ENCODE assay signal across 27 cellular contexts in the genomic region with DNA sequence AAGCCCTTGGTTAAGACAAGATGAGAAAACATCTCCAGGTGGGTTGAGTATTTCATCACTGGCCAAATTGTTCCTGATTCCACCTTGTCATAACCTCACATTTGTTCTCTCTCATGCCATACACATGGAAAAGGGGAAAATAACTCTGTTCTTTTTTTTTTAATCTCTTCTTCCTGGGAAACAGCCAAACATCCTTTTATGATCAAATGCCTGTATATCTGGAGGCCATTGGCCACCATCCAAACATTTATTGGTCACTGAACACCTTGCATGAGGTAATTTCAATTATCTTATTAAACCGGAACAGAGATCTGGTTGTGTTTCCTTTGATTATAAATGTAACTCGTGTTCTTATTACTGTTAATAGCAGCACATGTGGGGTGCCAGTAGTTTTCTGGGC.
DNase-seq lines count a peak whose midpoint lies in the region; ATAC-seq, FAIRE-seq and TF ChIP-seq lines count a peak whose summit lies in the region.
"Had no signal": no experiment of that assay in that cellular context is flagged by ENCODE, and none has a peak within 500 bp of the region (broad histone marks: within the 10 kb centered on the region; RNA-seq: fewer than 3 reads in every experiment).

No MANE protein-coding gene starts in this region.

- no peak for FAIRE-seq in bronchial epithelial cell (lab: Jason Lieb, UNC)
- FAIRE-seq: A204.1, D721Med, GM19239, H54, HTR-8/SVneo, K562 had no signal

- H3K4me1 ChIP-seq in GM23338 (ENCODE audit: insufficient read depth), result peaks cover under 1% of the 10 kb centered on the region; the same call in 1 of the 2 replicates
- H3K4me1 ChIP-seq: BLaER1, SJSA1 had no signal

- no peak overlapping the region for H3K4me3 Mint-ChIP-seq in GM23338
- H3K4me3 Mint-ChIP-seq: CD4-positive, CD25-positive, alpha-beta regulatory T cell had no signal

- H3K9me3 Mint-ChIP-seq in GM23338, result peaks cover 62% of the 10 kb centered on the region

- H3K27me3 Mint-ChIP-seq in GM23338 (ENCODE audit: insufficient read depth, low read depth, poor library complexity), result peaks cover 5% of the 10 kb centered on the region
- H3K27me3 Mint-ChIP-seq: CD4-positive, CD25-positive, alpha-beta regulatory T cell had no signal

- TF ChIP-seq CTCF in bronchial epithelial cell (IDR thresholded peaks at IDR 0.05; ENCODE audit: insufficient read depth, low read length, severe bottlenecking) (no peak), GM23338 (conservative IDR thresholded peaks at IDR 0.05; ENCODE audit: low read depth in 2 of 2) (no peak)

- H4K20me1 ChIP-seq in GM23338 (replicated peaks; ENCODE audit: insufficient read depth), result no peaks in the 10 kb centered on the region
- H4K20me1 ChIP-seq: BLaER1 had no signal

- peaks cover 48% of the 10 kb centered on the region for H3K36me3 Mint-ChIP-seq in GM23338 (ENCODE audit: low read depth)
- H3K36me3 Mint-ChIP-seq: CD4-positive, CD25-positive, alpha-beta regulatory T cell had no signal

- H3K36me3 ChIP-seq in bronchial epithelial cell (ENCODE audit: control insufficient read depth, insufficient read depth, low read length), result no peaks in the 10 kb centered on the region
- peaks cover 28% of the 10 kb centered on the region for H3K36me3 ChIP-seq in GM23338 (ENCODE audit: insufficient read depth)
- H3K36me3 ChIP-seq: BLaER1, MG63, SJSA1 had no signal

- H3K79me2 ChIP-seq in GM23338 (replicated peaks; ENCODE audit: insufficient read depth), result no peaks in the 10 kb centered on the region

- ATAC-seq in HG02885 (IDR thresholded peaks at IDR 0.05; ENCODE audit: poor library complexity, unreplicated experiment) (no peak), GM23338 (no peak)
- ATAC-seq: K562, Right ventricle myocardium inferior had no signal

- peaks cover 2% of the 10 kb centered on the region; the same call in 1 of the 2 replicates for H3K9me2 ChIP-seq in GM23338 (ENCODE audit: insufficient read depth)

- H3K27ac ChIP-seq in GM23338 (ENCODE audit: low read depth), result no peak overlapping the region
- H3K27ac ChIP-seq: BLaER1, PC-9, SJSA1 had no signal

- no peaks in the 10 kb centered on the region for H3K27me3 ChIP-seq in bronchial epithelial cell (ENCODE audit: control insufficient read depth, insufficient read depth, low read length)
- no peaks in the 10 kb centered on the region for H3K27me3 ChIP-seq in GM23338 (ENCODE audit: insufficient read depth)
- H3K27me3 ChIP-seq: BLaER1, MG63, SJSA1 had no signal

- DNase-seq in NCI-H748 (lab: John Stamatoyannopoulos, UW; ENCODE audit: unreplicated experiment) (peak; percentile 31), NCI-H748 treated with DMSO at 0.1 percent for 48 hours (lab: John Stamatoyannopoulos, UW) (no peak), NCI-H1105 (lab: John Stamatoyannopoulos, UW) (peak; percentile 64), bronchial epithelial cell (ENCODE audit: low read depth) (peak; percentile 19), pulmonary artery endothelial cell (ENCODE audit: low read depth, low spot score) (peak; percentile 33), NCI-H1092 treated with DMSO at 0.1 percent for 48 hours (lab: John Stamatoyannopoulos, UW) (no peak), GM23338 (ENCODE audit: low spot score) (no peak)
- DNase-seq: CD4-positive, CD25-positive, alpha-beta regulatory T cell; Kasumi-1; MG63; NCI-H1417 treated with DMSO at 0.1 percent for 48 hours; NCI-H1694 treated with DMSO at 0.1 percent for 48 hours; NCI-H2227 treated with DMSO at 0.1 percent for 48 hours; NCI-H526 treated with DMSO at 0.1 percent for 48 hours; NK-92 treated with Interleukin-12 subunit alpha and Interleukin-12 subunit beta, amount 100 ng/mL, for 24 hours; T-helper 1 cell had no signal

- H3F3A ChIP-seq in GM23338 (replicated peaks; ENCODE audit: low read depth), result no peaks in the 10 kb centered on the region

- H3K4me1 Mint-ChIP-seq in GM23338, result no peaks in the 10 kb centered on the region; the same call in 2 of the 3 replicates
- H3K4me1 Mint-ChIP-seq: CD4-positive, CD25-positive, alpha-beta regulatory T cell had no signal

- no peak overlapping the region for H3K4me3 ChIP-seq in bronchial epithelial cell (ENCODE audit: low read depth, low read length)
- H3K4me3 ChIP-seq in GM23338, result no peak overlapping the region
- H3K4me3 ChIP-seq: BLaER1, K562, MG63, PC-9, SJSA1 had no signal

- H2AFZ ChIP-seq in GM23338, result no peak overlapping the region
- H2AFZ ChIP-seq: PC-9 had no signal

- H3K4me2 ChIP-seq in GM23338, result no peak overlapping the region
- H3K4me2 ChIP-seq: BLaER1, PC-9 had no signal

- no peak overlapping the region for H3K27ac Mint-ChIP-seq in GM23338
- H3K27ac Mint-ChIP-seq: CD4-positive, CD25-positive, alpha-beta regulatory T cell had no signal

TF ChIP-seq in GM23338, 12 proteins besides CTCF, POLR2A, EP300 and RAD21 (continues in another document):
- no peak for TF ChIP-seq CREB1 (CRISPR knock-in tag; IDR thresholded peaks at IDR 0.05; ENCODE audit: low read depth)
- no peak for TF ChIP-seq EZH2phosphoT487 (IDR thresholded peaks at IDR 0.05; ENCODE audit: unreplicated experiment)
- no peak for TF ChIP-seq ZNF114 (CRISPR knock-in tag; IDR thresholded peaks at IDR 0.05)
- TF ChIP-seq, protein P1, sequence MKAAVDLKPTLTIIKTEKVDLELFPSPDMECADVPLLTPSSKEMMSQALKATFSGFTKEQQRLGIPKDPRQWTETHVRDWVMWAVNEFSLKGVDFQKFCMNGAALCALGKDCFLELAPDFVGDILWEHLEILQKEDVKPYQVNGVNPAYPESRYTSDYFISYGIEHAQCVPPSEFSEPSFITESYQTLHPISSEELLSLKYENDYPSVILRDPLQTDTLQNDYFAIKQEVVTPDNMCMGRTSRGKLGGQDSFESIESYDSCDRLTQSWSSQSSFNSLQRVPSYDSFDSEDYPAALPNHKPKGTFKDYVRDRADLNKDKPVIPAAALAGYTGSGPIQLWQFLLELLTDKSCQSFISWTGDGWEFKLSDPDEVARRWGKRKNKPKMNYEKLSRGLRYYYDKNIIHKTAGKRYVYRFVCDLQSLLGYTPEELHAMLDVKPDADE (IDR thresholded peaks at IDR 0.05), result no peak
- TF ChIP-seq STAT1 (IDR thresholded peaks at IDR 0.05; ENCODE audit: unreplicated experiment), result no peak
- TF ChIP-seq ZNF331 (CRISPR knock-in tag; IDR thresholded peaks at IDR 0.05; ENCODE audit: low read depth), result no peak
- no peak for TF ChIP-seq EZH2 (IDR thresholded peaks at IDR 0.05; ENCODE audit: low read depth, unreplicated experiment)
- TF ChIP-seq NANOG (IDR thresholded peaks at IDR 0.05; ENCODE audit: borderline replicate concordance), result no peak
- TF ChIP-seq, protein P2, sequence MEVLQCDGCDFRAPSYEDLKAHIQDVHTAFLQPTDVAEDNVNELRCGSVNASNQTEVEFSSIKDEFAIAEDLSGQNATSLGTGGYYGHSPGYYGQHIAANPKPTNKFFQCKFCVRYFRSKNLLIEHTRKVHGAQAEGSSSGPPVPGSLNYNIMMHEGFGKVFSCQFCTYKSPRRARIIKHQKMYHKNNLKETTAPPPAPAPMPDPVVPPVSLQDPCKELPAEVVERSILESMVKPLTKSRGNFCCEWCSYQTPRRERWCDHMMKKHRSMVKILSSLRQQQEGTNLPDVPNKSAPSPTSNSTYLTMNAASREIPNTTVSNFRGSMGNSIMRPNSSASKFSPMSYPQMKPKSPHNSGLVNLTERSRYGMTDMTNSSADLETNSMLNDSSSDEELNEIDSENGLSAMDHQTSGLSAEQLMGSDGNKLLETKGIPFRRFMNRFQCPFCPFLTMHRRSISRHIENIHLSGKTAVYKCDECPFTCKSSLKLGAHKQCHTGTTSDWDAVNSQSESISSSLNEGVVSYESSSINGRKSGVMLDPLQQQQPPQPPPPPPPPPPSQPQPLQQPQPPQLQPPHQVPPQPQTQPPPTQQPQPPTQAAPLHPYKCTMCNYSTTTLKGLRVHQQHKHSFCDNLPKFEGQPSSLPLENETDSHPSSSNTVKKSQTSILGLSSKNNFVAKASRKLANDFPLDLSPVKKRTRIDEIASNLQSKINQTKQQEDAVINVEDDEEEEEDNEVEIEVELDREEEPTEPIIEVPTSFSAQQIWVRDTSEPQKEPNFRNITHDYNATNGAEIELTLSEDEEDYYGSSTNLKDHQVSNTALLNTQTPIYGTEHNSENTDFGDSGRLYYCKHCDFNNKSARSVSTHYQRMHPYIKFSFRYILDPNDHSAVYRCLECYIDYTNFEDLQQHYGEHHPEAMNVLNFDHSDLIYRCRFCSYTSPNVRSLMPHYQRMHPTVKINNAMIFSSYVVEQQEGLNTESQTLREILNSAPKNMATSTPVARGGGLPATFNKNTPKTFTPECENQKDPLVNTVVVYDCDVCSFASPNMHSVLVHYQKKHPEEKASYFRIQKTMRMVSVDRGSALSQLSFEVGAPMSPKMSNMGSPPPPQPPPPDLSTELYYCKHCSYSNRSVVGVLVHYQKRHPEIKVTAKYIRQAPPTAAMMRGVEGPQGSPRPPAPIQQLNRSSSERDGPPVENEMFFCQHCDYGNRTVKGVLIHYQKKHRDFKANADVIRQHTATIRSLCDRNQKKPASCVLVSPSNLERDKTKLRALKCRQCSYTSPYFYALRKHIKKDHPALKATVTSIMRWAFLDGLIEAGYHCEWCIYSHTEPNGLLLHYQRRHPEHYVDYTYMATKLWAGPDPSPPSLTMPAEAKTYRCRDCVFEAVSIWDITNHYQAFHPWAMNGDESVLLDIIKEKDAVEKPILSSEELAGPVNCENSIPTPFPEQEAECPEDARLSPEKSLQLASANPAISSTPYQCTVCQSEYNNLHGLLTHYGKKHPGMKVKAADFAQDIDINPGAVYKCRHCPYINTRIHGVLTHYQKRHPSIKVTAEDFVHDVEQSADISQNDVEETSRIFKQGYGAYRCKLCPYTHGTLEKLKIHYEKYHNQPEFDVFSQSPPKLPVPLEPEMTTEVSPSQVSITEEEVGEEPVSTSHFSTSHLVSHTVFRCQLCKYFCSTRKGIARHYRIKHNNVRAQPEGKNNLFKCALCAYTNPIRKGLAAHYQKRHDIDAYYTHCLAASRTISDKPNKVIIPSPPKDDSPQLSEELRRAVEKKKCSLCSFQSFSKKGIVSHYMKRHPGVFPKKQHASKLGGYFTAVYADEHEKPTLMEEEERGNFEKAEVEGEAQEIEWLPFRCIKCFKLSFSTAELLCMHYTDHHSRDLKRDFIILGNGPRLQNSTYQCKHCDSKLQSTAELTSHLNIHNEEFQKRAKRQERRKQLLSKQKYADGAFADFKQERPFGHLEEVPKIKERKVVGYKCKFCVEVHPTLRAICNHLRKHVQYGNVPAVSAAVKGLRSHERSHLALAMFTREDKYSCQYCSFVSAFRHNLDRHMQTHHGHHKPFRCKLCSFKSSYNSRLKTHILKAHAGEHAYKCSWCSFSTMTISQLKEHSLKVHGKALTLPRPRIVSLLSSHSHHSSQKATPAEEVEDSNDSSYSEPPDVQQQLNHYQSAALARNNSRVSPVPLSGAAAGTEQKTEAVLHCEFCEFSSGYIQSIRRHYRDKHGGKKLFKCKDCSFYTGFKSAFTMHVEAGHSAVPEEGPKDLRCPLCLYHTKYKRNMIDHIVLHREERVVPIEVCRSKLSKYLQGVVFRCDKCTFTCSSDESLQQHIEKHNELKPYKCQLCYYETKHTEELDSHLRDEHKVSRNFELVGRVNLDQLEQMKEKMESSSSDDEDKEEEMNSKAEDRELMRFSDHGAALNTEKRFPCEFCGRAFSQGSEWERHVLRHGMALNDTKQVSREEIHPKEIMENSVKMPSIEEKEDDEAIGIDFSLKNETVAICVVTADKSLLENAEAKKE (CRISPR knock-in tag; IDR thresholded peaks at IDR 0.05), result no peak

Comparison
In these comparisons a context has a peak if more than half of its experiments do, and no peak if none do; other contexts are left out.
1. DNase-seq: peak in NCI-H748 (single experiment), NCI-H1105 (single experiment), bronchial epithelial cell (single experiment) and pulmonary artery endothelial cell (single experiment); none in NCI-H748 treated with DMSO at 0.1 percent for 48 hours (single experiment), NCI-H1092 treated with DMSO at 0.1 percent for 48 hours (single experiment) and GM23338 (single experiment).